In the genomic region with DNA sequence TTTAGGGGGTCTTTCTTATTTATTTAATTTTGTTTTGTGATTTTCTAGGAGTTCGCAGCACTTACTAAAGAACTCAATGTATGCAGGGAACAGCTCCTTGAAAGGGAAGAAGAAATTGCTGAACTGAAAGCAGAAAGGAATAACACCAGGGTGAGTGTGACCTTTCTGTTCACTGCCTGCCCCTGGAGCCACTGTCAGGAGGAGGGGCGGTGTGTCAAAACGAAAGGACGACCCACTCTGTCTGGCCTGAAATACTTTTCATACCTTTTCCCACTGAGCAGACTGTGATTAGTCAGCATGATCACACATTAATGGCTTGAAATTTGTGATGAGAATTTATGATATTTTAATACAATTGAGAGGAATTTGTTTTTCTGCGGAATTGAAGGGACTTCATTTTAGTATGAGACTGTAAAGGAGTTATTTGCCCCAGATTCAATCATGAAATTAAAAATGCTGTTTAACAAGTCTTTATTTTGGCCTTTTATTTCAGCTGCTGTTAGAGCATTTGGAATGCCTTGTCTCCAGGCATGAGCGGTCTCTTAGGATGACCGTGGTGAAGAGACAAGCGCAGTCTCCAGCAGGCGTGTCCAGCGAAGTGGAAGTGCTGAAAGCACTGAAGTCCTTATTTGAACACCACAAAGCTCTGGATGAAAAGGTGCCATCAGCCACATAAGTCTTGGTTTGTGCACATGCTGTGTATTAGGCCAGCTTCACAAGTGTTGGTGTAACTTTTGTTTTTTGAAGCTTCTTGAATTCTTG, we compare ENCODE assay signal across 1 cellular context.
TF ChIP-seq lines count a peak whose summit lies in the region.

No MANE protein-coding gene starts in this region.

TF ChIP-seq in GM12878, 131 proteins besides CTCF, POLR2A, EP300 and RAD21 (continued from another document and continues in another):
- TF ChIP-seq, protein P1, sequence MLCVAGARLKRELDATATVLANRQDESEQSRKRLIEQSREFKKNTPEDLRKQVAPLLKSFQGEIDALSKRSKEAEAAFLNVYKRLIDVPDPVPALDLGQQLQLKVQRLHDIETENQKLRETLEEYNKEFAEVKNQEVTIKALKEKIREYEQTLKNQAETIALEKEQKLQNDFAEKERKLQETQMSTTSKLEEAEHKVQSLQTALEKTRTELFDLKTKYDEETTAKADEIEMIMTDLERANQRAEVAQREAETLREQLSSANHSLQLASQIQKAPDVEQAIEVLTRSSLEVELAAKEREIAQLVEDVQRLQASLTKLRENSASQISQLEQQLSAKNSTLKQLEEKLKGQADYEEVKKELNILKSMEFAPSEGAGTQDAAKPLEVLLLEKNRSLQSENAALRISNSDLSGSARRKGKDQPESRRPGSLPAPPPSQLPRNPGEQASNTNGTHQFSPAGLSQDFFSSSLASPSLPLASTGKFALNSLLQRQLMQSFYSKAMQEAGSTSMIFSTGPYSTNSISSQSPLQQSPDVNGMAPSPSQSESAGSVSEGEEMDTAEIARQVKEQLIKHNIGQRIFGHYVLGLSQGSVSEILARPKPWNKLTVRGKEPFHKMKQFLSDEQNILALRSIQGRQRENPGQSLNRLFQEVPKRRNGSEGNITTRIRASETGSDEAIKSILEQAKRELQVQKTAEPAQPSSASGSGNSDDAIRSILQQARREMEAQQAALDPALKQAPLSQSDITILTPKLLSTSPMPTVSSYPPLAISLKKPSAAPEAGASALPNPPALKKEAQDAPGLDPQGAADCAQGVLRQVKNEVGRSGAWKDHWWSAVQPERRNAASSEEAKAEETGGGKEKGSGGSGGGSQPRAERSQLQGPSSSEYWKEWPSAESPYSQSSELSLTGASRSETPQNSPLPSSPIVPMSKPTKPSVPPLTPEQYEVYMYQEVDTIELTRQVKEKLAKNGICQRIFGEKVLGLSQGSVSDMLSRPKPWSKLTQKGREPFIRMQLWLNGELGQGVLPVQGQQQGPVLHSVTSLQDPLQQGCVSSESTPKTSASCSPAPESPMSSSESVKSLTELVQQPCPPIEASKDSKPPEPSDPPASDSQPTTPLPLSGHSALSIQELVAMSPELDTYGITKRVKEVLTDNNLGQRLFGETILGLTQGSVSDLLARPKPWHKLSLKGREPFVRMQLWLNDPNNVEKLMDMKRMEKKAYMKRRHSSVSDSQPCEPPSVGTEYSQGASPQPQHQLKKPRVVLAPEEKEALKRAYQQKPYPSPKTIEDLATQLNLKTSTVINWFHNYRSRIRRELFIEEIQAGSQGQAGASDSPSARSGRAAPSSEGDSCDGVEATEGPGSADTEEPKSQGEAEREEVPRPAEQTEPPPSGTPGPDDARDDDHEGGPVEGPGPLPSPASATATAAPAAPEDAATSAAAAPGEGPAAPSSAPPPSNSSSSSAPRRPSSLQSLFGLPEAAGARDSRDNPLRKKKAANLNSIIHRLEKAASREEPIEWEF (IDR thresholded peaks at IDR 0.05; ENCODE audit: insufficient replicate concordance, low read depth, low read length), result no peak
- TF ChIP-seq CHD1 (IDR thresholded peaks at IDR 0.05; ENCODE audit: low read depth, low read length) (no peak), HDAC6 (IDR thresholded peaks at IDR 0.05; ENCODE audit: unreplicated experiment) (no peak), STAT3 (IDR thresholded peaks at IDR 0.05; ENCODE audit: low read depth, low read length) (no peak), NR2F1 (conservative IDR thresholded peaks at IDR 0.05) (peak; percentile 82), SIX5 (IDR thresholded peaks at IDR 0.05; ENCODE audit: low read depth, low read length, severe bottlenecking) (no peak), TBL1XR1 (IDR thresholded peaks at IDR 0.05; ENCODE audit: low read depth, low read length) (peak; percentile 75; the same call in 1 of the 2 replicates), CREM (IDR thresholded peaks at IDR 0.05; ENCODE audit: low read depth) (no peak), ZNF274 (IDR thresholded peaks at IDR 0.05; ENCODE audit: insufficient read depth, insufficient read length) (no peak), LARP7 (IDR thresholded peaks at IDR 0.05) (no peak), CHD2 (IDR thresholded peaks at IDR 0.05; ENCODE audit: borderline replicate concordance, low read depth, low read length) (no peak), SMAD1 (IDR thresholded peaks at IDR 0.05; ENCODE audit: low read depth, partially characterized antibody) (no peak), GABPA (IDR thresholded peaks at IDR 0.05; ENCODE audit: low read depth) (no peak), KAT2A (conservative IDR thresholded peaks at IDR 0.05; ENCODE audit: control insufficient read depth, low read depth, low read length) (no peak), FOXK2 (IDR thresholded peaks at IDR 0.05) (no peak), SMC3 (IDR thresholded peaks at IDR 0.05; ENCODE audit: borderline replicate concordance, low read length) (peak; percentile 6; the same call in 1 of the 2 replicates), HDGF (IDR thresholded peaks at IDR 0.05) (no peak), SRF (IDR thresholded peaks at IDR 0.05; ENCODE audit: low read depth in 2 of 2, low read length in 2 of 2) (no peak), JUNB (IDR thresholded peaks at IDR 0.05) (peak; percentile 92), SMARCA5 (IDR thresholded peaks at IDR 0.05) (no peak), DPF2 (IDR thresholded peaks at IDR 0.05) (0 out of 2 replicates have a peak, but pooled peaks have one; percentile 36), FOXM1 (IDR thresholded peaks at IDR 0.05; ENCODE audit: low read depth, low read length) (0 out of 2 replicates have a peak, but pooled peaks have one; percentile 32), SREBF1 (IDR thresholded peaks at IDR 0.05; ENCODE audit: low read length) (no peak), JUND (IDR thresholded peaks at IDR 0.05; ENCODE audit: low read depth, low read length) (peak; percentile 59; the same call in 1 of the 2 replicates), TARDBP (IDR thresholded peaks at IDR 0.05; ENCODE audit: borderline replicate concordance) (no peak), EZH2 (IDR thresholded peaks at IDR 0.05; ENCODE audit: borderline replicate concordance, control insufficient read depth, low read depth, low read length) (no peak), MEF2B (IDR thresholded peaks at IDR 0.05; ENCODE audit: partially characterized antibody, poor library complexity, severe bottlenecking) (no peak), ASH2L (IDR thresholded peaks at IDR 0.05; ENCODE audit: borderline replicate concordance, low read depth) (no peak), RUNX3 (IDR thresholded peaks at IDR 0.05; ENCODE audit: low read length) (peak; percentile 54)
- TF ChIP-seq, protein P2, sequence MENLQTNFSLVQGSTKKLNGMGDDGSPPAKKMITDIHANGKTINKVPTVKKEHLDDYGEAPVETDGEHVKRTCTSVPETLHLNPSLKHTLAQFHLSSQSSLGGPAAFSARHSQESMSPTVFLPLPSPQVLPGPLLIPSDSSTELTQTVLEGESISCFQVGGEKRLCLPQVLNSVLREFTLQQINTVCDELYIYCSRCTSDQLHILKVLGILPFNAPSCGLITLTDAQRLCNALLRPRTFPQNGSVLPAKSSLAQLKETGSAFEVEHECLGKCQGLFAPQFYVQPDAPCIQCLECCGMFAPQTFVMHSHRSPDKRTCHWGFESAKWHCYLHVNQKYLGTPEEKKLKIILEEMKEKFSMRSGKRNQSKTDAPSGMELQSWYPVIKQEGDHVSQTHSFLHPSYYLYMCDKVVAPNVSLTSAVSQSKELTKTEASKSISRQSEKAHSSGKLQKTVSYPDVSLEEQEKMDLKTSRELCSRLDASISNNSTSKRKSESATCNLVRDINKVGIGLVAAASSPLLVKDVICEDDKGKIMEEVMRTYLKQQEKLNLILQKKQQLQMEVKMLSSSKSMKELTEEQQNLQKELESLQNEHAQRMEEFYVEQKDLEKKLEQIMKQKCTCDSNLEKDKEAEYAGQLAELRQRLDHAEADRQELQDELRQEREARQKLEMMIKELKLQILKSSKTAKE (IDR thresholded peaks at IDR 0.05; ENCODE audit: low read depth, poor library complexity, severe bottlenecking), result peak; percentile 93
- TF ChIP-seq, protein P3, sequence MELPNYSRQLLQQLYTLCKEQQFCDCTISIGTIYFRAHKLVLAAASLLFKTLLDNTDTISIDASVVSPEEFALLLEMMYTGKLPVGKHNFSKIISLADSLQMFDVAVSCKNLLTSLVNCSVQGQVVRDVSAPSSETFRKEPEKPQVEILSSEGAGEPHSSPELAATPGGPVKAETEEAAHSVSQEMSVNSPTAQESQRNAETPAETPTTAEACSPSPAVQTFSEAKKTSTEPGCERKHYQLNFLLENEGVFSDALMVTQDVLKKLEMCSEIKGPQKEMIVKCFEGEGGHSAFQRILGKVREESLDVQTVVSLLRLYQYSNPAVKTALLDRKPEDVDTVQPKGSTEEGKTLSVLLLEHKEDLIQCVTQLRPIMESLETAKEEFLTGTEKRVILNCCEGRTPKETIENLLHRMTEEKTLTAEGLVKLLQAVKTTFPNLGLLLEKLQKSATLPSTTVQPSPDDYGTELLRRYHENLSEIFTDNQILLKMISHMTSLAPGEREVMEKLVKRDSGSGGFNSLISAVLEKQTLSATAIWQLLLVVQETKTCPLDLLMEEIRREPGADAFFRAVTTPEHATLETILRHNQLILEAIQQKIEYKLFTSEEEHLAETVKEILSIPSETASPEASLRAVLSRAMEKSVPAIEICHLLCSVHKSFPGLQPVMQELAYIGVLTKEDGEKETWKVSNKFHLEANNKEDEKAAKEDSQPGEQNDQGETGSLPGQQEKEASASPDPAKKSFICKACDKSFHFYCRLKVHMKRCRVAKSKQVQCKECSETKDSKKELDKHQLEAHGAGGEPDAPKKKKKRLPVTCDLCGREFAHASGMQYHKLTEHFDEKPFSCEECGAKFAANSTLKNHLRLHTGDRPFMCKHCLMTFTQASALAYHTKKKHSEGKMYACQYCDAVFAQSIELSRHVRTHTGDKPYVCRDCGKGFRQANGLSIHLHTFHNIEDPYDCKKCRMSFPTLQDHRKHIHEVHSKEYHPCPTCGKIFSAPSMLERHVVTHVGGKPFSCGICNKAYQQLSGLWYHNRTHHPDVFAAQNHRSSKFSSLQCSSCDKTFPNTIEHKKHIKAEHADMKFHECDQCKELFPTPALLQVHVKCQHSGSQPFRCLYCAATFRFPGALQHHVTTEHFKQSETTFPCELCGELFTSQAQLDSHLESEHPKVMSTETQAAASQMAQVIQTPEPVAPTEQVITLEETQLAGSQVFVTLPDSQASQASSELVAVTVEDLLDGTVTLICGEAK (IDR thresholded peaks at IDR 0.05; ENCODE audit: borderline replicate concordance), result no peak
- TF ChIP-seq, protein P4, sequence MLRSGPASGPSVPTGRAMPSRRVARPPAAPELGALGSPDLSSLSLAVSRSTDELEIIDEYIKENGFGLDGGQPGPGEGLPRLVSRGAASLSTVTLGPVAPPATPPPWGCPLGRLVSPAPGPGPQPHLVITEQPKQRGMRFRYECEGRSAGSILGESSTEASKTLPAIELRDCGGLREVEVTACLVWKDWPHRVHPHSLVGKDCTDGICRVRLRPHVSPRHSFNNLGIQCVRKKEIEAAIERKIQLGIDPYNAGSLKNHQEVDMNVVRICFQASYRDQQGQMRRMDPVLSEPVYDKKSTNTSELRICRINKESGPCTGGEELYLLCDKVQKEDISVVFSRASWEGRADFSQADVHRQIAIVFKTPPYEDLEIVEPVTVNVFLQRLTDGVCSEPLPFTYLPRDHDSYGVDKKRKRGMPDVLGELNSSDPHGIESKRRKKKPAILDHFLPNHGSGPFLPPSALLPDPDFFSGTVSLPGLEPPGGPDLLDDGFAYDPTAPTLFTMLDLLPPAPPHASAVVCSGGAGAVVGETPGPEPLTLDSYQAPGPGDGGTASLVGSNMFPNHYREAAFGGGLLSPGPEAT (IDR thresholded peaks at IDR 0.05; ENCODE audit: low read depth), result 0 out of 2 replicates have a peak, but pooled peaks have one; percentile 14
- TF ChIP-seq, protein P5, sequence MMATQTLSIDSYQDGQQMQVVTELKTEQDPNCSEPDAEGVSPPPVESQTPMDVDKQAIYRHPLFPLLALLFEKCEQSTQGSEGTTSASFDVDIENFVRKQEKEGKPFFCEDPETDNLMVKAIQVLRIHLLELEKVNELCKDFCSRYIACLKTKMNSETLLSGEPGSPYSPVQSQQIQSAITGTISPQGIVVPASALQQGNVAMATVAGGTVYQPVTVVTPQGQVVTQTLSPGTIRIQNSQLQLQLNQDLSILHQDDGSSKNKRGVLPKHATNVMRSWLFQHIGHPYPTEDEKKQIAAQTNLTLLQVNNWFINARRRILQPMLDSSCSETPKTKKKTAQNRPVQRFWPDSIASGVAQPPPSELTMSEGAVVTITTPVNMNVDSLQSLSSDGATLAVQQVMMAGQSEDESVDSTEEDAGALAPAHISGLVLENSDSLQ (IDR thresholded peaks at IDR 0.05), result no peak
- TF ChIP-seq, protein P6, sequence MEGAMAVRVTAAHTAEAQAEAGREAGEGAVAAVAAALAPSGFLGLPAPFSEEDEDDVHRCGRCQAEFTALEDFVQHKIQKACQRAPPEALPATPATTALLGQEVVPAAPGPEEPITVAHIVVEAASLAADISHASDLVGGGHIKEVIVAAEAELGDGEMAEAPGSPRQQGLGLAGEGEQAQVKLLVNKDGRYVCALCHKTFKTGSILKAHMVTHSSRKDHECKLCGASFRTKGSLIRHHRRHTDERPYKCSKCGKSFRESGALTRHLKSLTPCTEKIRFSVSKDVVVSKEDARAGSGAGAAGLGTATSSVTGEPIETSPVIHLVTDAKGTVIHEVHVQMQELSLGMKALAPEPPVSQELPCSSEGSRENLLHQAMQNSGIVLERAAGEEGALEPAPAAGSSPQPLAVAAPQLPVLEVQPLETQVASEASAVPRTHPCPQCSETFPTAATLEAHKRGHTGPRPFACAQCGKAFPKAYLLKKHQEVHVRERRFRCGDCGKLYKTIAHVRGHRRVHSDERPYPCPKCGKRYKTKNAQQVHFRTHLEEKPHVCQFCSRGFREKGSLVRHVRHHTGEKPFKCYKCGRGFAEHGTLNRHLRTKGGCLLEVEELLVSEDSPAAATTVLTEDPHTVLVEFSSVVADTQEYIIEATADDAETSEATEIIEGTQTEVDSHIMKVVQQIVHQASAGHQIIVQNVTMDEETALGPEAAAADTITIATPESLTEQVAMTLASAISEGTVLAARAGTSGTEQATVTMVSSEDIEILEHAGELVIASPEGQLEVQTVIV (IDR thresholded peaks at IDR 0.05; ENCODE audit: borderline replicate concordance, partially characterized antibody), result no peak
- TF ChIP-seq, protein P7, sequence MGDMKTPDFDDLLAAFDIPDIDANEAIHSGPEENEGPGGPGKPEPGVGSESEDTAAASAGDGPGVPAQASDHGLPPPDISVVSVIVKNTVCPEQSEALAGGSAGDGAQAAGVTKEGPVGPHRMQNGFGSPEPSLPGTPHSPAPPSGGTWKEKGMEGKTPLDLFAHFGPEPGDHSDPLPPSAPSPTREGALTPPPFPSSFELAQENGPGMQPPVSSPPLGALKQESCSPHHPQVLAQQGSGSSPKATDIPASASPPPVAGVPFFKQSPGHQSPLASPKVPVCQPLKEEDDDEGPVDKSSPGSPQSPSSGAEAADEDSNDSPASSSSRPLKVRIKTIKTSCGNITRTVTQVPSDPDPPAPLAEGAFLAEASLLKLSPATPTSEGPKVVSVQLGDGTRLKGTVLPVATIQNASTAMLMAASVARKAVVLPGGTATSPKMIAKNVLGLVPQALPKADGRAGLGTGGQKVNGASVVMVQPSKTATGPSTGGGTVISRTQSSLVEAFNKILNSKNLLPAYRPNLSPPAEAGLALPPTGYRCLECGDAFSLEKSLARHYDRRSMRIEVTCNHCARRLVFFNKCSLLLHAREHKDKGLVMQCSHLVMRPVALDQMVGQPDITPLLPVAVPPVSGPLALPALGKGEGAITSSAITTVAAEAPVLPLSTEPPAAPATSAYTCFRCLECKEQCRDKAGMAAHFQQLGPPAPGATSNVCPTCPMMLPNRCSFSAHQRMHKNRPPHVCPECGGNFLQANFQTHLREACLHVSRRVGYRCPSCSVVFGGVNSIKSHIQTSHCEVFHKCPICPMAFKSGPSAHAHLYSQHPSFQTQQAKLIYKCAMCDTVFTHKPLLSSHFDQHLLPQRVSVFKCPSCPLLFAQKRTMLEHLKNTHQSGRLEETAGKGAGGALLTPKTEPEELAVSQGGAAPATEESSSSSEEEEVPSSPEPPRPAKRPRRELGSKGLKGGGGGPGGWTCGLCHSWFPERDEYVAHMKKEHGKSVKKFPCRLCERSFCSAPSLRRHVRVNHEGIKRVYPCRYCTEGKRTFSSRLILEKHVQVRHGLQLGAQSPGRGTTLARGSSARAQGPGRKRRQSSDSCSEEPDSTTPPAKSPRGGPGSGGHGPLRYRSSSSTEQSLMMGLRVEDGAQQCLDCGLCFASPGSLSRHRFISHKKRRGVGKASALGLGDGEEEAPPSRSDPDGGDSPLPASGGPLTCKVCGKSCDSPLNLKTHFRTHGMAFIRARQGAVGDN (IDR thresholded peaks at IDR 0.05), result no peak
